ENCODE assay signal across 1 cellular context in genomic region chr22:46587067-46587471, GRCh38.
TF ChIP-seq lines count a peak whose summit lies in the region.

No MANE protein-coding gene starts in this region.

TF ChIP-seq in H1, 55 proteins besides CTCF, POLR2A, EP300 and RAD21 (continued from another document):
- TF ChIP-seq TAF7 (optimal IDR thresholded peaks at IDR 0.05; ENCODE audit: borderline replicate concordance, low read depth, low read length) (no peak), ATF3 (IDR thresholded peaks at IDR 0.05; ENCODE audit: insufficient read depth, low read depth, low read length) (no peak), YY1 (IDR thresholded peaks at IDR 0.05; ENCODE audit: low read depth, low read length) (no peak), NANOG (IDR thresholded peaks at IDR 0.05; ENCODE audit: insufficient read depth, low read depth, low read length, poor library complexity, severe bottlenecking) (no peak), MAFK (IDR thresholded peaks at IDR 0.05; ENCODE audit: low read depth, low read length) (no peak), CREB1 (IDR thresholded peaks at IDR 0.05) (no peak), SRF (IDR thresholded peaks at IDR 0.05; ENCODE audit: low read depth, low read length) (no peak), CHD1 (IDR thresholded peaks at IDR 0.05; ENCODE audit: low read depth, low read length) (no peak), GABPA (IDR thresholded peaks at IDR 0.05; ENCODE audit: borderline replicate concordance, insufficient read depth, low read length) (no peak), KDM4A (IDR thresholded peaks at IDR 0.05; ENCODE audit: low read depth, low read length, severe bottlenecking) (no peak), GTF2F1 (IDR thresholded peaks at IDR 0.05; ENCODE audit: borderline replicate concordance, low read depth, low read length) (no peak), POU5F1 (IDR thresholded peaks at IDR 0.05; ENCODE audit: low read depth, low read length) (no peak), CBX5 (IDR thresholded peaks at IDR 0.05; ENCODE audit: low read depth, low read length) (no peak)
- TF ChIP-seq, protein P1, sequence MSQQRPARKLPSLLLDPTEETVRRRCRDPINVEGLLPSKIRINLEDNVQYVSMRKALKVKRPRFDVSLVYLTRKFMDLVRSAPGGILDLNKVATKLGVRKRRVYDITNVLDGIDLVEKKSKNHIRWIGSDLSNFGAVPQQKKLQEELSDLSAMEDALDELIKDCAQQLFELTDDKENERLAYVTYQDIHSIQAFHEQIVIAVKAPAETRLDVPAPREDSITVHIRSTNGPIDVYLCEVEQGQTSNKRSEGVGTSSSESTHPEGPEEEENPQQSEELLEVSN (IDR thresholded peaks at IDR 0.05): no peak
- TF ChIP-seq, protein P2, sequence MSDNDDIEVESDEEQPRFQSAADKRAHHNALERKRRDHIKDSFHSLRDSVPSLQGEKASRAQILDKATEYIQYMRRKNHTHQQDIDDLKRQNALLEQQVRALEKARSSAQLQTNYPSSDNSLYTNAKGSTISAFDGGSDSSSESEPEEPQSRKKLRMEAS (IDR thresholded peaks at IDR 0.05): no peak
